In genomic region chr5:78547171-78547570, GRCh38 we compare ENCODE assay signal across 2 cellular contexts.
TF ChIP-seq lines count a peak whose summit lies in the region.

No MANE protein-coding gene starts in this region.

TF ChIP-seq in GM23338, 12 proteins besides CTCF, POLR2A, EP300 and RAD21 (continued from another document):
- no peak for TF ChIP-seq ZNF462 (CRISPR knock-in tag; IDR thresholded peaks at IDR 0.05)
- no peak for TF ChIP-seq ETS1 (IDR thresholded peaks at IDR 0.05)
- TF ChIP-seq ZNF114 (CRISPR knock-in tag; IDR thresholded peaks at IDR 0.05) = no peak
TF ChIP-seq in GM23338: peak in this region for 0.

TF ChIP-seq in HepG2, 621 proteins besides CTCF, POLR2A, EP300 and RAD21 (continued from another document):
- TF ChIP-seq CEBPG (CRISPR knock-in tag; IDR thresholded peaks at IDR 0.05) (no peak), ZZZ3 (CRISPR knock-in tag; IDR thresholded peaks at IDR 0.05; ENCODE audit: borderline replicate concordance) (no peak), CBX1 (IDR thresholded peaks at IDR 0.05; ENCODE audit: low read depth) (no peak)
